Comparison of ENCODE assay signal across 1 cellular context in the genomic region with DNA sequence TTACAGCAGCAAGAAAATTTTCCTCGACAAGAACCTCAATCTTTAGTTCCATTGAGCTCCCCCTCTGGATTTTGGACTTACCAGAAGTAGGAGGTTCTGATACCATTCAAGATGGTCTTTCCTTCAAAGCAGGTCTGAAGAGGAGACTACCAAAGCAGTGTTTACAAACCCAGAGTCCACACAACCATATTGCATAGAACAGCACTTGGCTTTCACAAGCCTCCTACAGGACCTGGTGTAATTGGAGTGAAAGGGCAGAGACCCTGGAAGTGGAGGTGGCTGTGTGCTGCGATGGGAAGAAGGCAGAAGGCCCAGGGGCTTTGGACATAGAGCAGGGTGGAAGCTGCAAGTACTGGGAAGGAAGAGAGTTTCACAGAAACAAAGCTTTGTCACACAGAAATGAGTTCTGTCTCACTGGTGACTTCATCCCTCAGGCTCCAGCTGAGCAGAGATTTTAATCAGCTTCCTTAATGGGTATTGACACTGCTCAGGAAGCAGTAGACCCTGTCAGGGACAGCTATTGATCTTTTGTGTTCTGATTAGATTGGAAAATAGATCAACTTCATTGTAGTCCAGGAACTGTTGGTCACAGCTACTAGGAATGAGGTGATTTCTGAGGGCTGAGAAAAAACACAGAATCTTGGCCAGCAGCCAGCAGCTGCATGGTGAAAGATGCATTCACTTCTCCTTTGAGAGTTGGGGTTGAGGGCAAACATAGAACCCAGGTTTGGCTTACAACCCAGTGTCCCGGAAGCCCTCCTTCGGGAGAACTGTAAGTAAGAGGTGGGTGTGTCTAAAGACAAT.
TF ChIP-seq lines count a peak whose summit lies in the region.

No MANE protein-coding gene starts in this region.

TF ChIP-seq in HEK293, 187 proteins besides CTCF, POLR2A, EP300 and RAD21 (continued from another document):
- no peak for TF ChIP-seq PRDM2 (tag by site-specific recombination; IDR thresholded peaks at IDR 0.05; ENCODE audit: borderline replicate concordance)
- no peak for TF ChIP-seq ZNF354C (tag by site-specific recombination; IDR thresholded peaks at IDR 0.05; ENCODE audit: borderline replicate concordance, low read depth)
- TF ChIP-seq, protein P1, sequence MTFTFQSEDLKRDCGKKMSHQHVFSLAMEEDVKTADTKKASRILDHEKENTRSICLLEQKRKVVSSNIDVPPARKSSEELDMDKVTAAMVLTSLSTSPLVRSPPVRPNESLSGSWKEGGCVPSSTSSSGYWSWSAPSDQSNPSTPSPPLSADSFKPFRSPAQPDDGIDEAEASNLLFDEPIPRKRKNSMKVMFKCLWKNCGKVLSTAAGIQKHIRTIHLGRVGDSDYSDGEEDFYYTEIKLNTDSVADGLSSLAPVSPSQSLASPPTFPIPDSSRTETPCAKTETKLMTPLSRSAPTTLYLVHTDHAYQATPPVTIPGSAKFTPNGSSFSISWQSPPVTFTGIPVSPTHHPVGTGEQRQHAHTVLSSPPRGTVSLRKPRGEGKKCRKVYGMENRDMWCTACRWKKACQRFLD (tag by site-specific recombination; IDR thresholded peaks at IDR 0.05) = no peak
- TF ChIP-seq ZNF530 (tag by site-specific recombination; IDR thresholded peaks at IDR 0.05; ENCODE audit: low read depth) = no peak
- no peak for TF ChIP-seq ZBTB48 (tag by site-specific recombination; IDR thresholded peaks at IDR 0.05)
- TF ChIP-seq, protein P2, sequence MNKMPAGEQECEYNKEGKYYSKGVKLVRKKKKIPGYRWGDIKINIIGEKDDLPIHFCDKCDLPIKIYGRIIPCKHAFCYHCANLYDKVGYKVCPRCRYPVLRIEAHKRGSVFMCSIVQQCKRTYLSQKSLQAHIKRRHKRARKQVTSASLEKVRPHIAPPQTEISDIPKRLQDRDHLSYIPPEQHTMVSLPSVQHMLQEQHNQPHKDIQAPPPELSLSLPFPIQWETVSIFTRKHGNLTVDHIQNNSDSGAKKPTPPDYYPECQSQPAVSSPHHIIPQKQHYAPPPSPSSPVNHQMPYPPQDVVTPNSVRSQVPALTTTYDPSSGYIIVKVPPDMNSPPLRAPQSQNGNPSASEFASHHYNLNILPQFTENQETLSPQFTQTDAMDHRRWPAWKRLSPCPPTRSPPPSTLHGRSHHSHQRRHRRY (tag by site-specific recombination; IDR thresholded peaks at IDR 0.05) = no peak
- no peak for TF ChIP-seq ZNF112 (tag by site-specific recombination; IDR thresholded peaks at IDR 0.05)
- TF ChIP-seq ZNF221 (tag by site-specific recombination; IDR thresholded peaks at IDR 0.05; ENCODE audit: borderline replicate concordance) = no peak
- TF ChIP-seq ZEB2 (tag by site-specific recombination; IDR thresholded peaks at IDR 0.05) = peak; percentile 69; the same call in 1 of the 2 replicates
- no peak for TF ChIP-seq INSM2 (tag by site-specific recombination; IDR thresholded peaks at IDR 0.05)
- TF ChIP-seq GFI1B (tag by site-specific recombination; IDR thresholded peaks at IDR 0.05) = peak; percentile 72; the same call in 1 of the 2 replicates
- no peak for TF ChIP-seq KLF1 (tag by site-specific recombination; IDR thresholded peaks at IDR 0.05)
- TF ChIP-seq OSR2 (tag by site-specific recombination; IDR thresholded peaks at IDR 0.05) = peak; percentile 91
- TF ChIP-seq ZNF701 (tag by site-specific recombination; IDR thresholded peaks at IDR 0.05) = no peak
- TF ChIP-seq, protein P3, sequence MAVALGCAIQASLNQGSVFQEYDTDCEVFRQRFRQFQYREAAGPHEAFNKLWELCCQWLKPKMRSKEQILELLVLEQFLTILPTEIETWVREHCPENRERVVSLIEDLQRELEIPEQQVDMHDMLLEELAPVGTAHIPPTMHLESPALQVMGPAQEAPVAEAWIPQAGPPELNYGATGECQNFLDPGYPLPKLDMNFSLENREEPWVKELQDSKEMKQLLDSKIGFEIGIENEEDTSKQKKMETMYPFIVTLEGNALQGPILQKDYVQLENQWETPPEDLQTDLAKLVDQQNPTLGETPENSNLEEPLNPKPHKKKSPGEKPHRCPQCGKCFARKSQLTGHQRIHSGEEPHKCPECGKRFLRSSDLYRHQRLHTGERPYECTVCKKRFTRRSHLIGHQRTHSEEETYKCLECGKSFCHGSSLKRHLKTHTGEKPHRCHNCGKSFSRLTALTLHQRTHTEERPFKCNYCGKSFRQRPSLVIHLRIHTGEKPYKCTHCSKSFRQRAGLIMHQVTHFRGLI (tag by site-specific recombination; IDR thresholded peaks at IDR 0.05) = no peak
- no peak for TF ChIP-seq ZNF366 (tag by site-specific recombination; conservative IDR thresholded peaks at IDR 0.05)
- TF ChIP-seq KLF7 (tag by site-specific recombination; IDR thresholded peaks at IDR 0.05; ENCODE audit: borderline replicate concordance) = no peak
- TF ChIP-seq SETDB1 (IDR thresholded peaks at IDR 0.05; ENCODE audit: insufficient read length, low read length) = no peak
- TF ChIP-seq, protein P4, sequence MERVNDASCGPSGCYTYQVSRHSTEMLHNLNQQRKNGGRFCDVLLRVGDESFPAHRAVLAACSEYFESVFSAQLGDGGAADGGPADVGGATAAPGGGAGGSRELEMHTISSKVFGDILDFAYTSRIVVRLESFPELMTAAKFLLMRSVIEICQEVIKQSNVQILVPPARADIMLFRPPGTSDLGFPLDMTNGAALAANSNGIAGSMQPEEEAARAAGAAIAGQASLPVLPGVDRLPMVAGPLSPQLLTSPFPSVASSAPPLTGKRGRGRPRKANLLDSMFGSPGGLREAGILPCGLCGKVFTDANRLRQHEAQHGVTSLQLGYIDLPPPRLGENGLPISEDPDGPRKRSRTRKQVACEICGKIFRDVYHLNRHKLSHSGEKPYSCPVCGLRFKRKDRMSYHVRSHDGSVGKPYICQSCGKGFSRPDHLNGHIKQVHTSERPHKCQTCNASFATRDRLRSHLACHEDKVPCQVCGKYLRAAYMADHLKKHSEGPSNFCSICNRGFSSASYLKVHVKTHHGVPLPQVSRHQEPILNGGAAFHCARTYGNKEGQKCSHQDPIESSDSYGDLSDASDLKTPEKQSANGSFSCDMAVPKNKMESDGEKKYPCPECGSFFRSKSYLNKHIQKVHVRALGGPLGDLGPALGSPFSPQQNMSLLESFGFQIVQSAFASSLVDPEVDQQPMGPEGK (tag by site-specific recombination; IDR thresholded peaks at IDR 0.05) = no peak
- no peak for TF ChIP-seq ELK4 (IDR thresholded peaks at IDR 0.05; ENCODE audit: borderline replicate concordance, low read depth, low read length)
- TF ChIP-seq PRDM6 (tag by site-specific recombination; IDR thresholded peaks at IDR 0.05) = 0 out of 2 replicates have a peak, but pooled peaks have one; percentile 6
- TF ChIP-seq ZNF514 (tag by site-specific recombination; IDR thresholded peaks at IDR 0.05) = no peak
- TF ChIP-seq ZNF404 (tag by site-specific recombination; IDR thresholded peaks at IDR 0.05) = no peak
- TF ChIP-seq KLF10 (tag by site-specific recombination; IDR thresholded peaks at IDR 0.05) = peak; percentile 35; the same call in 1 of the 2 replicates
- TF ChIP-seq BCL11B (tag by site-specific recombination; IDR thresholded peaks at IDR 0.05; ENCODE audit: low read depth) = no peak
- no peak for TF ChIP-seq HOXA7 (CRISPR knock-in tag; IDR thresholded peaks at IDR 0.05; ENCODE audit: borderline replicate concordance)
- TF ChIP-seq SP3 (tag by site-specific recombination; IDR thresholded peaks at IDR 0.05) = no peak
- TF ChIP-seq ZNF629 (tag by site-specific recombination; IDR thresholded peaks at IDR 0.05) = peak; percentile 68
